Comparison of ENCODE assay signal across 3 cellular contexts in genomic region chr14:86673523-86673969, GRCh38.
A peak's percentile ranks its signal among the peaks of the same experiment; 100 is the strongest.
TF ChIP-seq lines count a peak whose summit lies in the region.

No MANE protein-coding gene starts in this region.

TF ChIP-seq in WTC11, 78 proteins besides CTCF, POLR2A, EP300 and RAD21 (continued from another document and continues in another):
- TF ChIP-seq ZNF281 (CRISPR knock-in tag; IDR thresholded peaks at IDR 0.05) (no peak), NFYB (CRISPR knock-in tag; conservative IDR thresholded peaks at IDR 0.05; ENCODE audit: low read depth) (no peak), ZNF396 (CRISPR knock-in tag; IDR thresholded peaks at IDR 0.05; ENCODE audit: borderline replicate concordance) (no peak), ZNF416 (CRISPR knock-in tag; IDR thresholded peaks at IDR 0.05) (no peak), ZNF532 (CRISPR knock-in tag; IDR thresholded peaks at IDR 0.05; ENCODE audit: borderline replicate concordance) (no peak)

TF ChIP-seq in HepG2, 621 proteins besides CTCF, POLR2A, EP300 and RAD21 (continued from another document and continues in another):
- peak; percentile 74; the same call in 1 of the 2 replicates for TF ChIP-seq ZNF710 (CRISPR knock-in tag; IDR thresholded peaks at IDR 0.05; ENCODE audit: borderline replicate concordance)
- 0 out of 2 replicates have a peak, but pooled peaks have one; percentile 33 for TF ChIP-seq YEATS4 (CRISPR knock-in tag; IDR thresholded peaks at IDR 0.05; ENCODE audit: borderline replicate concordance)
- TF ChIP-seq ZNF501 (CRISPR knock-in tag; IDR thresholded peaks at IDR 0.05), result no peak
- TF ChIP-seq ZEB1 (IDR thresholded peaks at IDR 0.05; ENCODE audit: insufficient replicate concordance, low read depth), result peak; percentile 73
- no peak for TF ChIP-seq ZNF879 (CRISPR knock-in tag; IDR thresholded peaks at IDR 0.05)
- TF ChIP-seq SALL1 (CRISPR knock-in tag; IDR thresholded peaks at IDR 0.05), result peak; percentile 62; the same call in 1 of the 2 replicates
- TF ChIP-seq ARNT (IDR thresholded peaks at IDR 0.05), result no peak
- TF ChIP-seq ZNF263 (CRISPR knock-in tag; IDR thresholded peaks at IDR 0.05), result 0 out of 2 replicates have a peak, but pooled peaks have one; percentile 14
- TF ChIP-seq RORA (CRISPR knock-in tag; IDR thresholded peaks at IDR 0.05), result no peak
- peak; percentile 33; the same call in 1 of the 2 replicates for TF ChIP-seq RCOR2 (CRISPR knock-in tag; IDR thresholded peaks at IDR 0.05)
- TF ChIP-seq SOX6 (IDR thresholded peaks at IDR 0.05), result no peak
- peak; percentile 30; the same call in 1 of the 2 replicates for TF ChIP-seq SOX6 (CRISPR knock-in tag; IDR thresholded peaks at IDR 0.05)
- peak; percentile 74 for TF ChIP-seq PAXIP1 (CRISPR knock-in tag; conservative IDR thresholded peaks at IDR 0.05)
- TF ChIP-seq ZNF776 (CRISPR knock-in tag; IDR thresholded peaks at IDR 0.05), result no peak
- no peak for TF ChIP-seq MTA1 (CRISPR knock-in tag; IDR thresholded peaks at IDR 0.05; ENCODE audit: borderline replicate concordance)
- TF ChIP-seq ZBTB26 (CRISPR knock-in tag; IDR thresholded peaks at IDR 0.05; ENCODE audit: borderline replicate concordance), result 0 out of 2 replicates have a peak, but pooled peaks have one; percentile 22
- TF ChIP-seq ZNF580 (CRISPR knock-in tag; IDR thresholded peaks at IDR 0.05; ENCODE audit: borderline replicate concordance, low read depth), result peak; percentile 56; the same call in 1 of the 2 replicates
- TF ChIP-seq MLX (CRISPR knock-in tag; IDR thresholded peaks at IDR 0.05), result 0 out of 2 replicates have a peak, but pooled peaks have one; percentile 20
- 0 out of 2 replicates have a peak, but pooled peaks have one; percentile 30 for TF ChIP-seq ZNF556 (CRISPR knock-in tag; IDR thresholded peaks at IDR 0.05; ENCODE audit: borderline replicate concordance)
- peak; percentile 54; the same call in 1 of the 2 replicates for TF ChIP-seq HDAC2 (CRISPR knock-in tag; IDR thresholded peaks at IDR 0.05)
- TF ChIP-seq JUN (CRISPR knock-in tag; IDR thresholded peaks at IDR 0.05), result no peak
- no peak for TF ChIP-seq ZNF619 (CRISPR knock-in tag; IDR thresholded peaks at IDR 0.05)
- TF ChIP-seq WIZ (CRISPR knock-in tag; IDR thresholded peaks at IDR 0.05), result 0 out of 2 replicates have a peak, but pooled peaks have one; percentile 67
- TF ChIP-seq ZFAT (CRISPR knock-in tag; conservative IDR thresholded peaks at IDR 0.05), result no peak

TF ChIP-seq in SK-N-SH treated with all-trans-retinoic acid at 6 μM for 48 hours, 23 proteins besides CTCF, POLR2A, EP300 and RAD21 (continued from another document):
- no peak for TF ChIP-seq TSHZ2 (CRISPR knock-in tag; IDR thresholded peaks at IDR 0.05)
- no peak for TF ChIP-seq PPARA (CRISPR knock-in tag; IDR thresholded peaks at IDR 0.05; ENCODE audit: borderline replicate concordance)
- TF ChIP-seq ZFP3 (CRISPR knock-in tag; IDR thresholded peaks at IDR 0.05), result no peak
- TF ChIP-seq ZC3H10 (CRISPR knock-in tag; IDR thresholded peaks at IDR 0.05), result no peak
- no peak for TF ChIP-seq ZNF565 (CRISPR knock-in tag; conservative IDR thresholded peaks at IDR 0.05; ENCODE audit: low read depth)
- TF ChIP-seq TOX (CRISPR knock-in tag; IDR thresholded peaks at IDR 0.05; ENCODE audit: borderline replicate concordance), result no peak
- no peak for TF ChIP-seq OSR1 (CRISPR knock-in tag; IDR thresholded peaks at IDR 0.05)
- no peak for TF ChIP-seq ZNF70 (CRISPR knock-in tag; IDR thresholded peaks at IDR 0.05)
- TF ChIP-seq SNAI2 (CRISPR knock-in tag; IDR thresholded peaks at IDR 0.05), result no peak
TF ChIP-seq in SK-N-SH treated with all-trans-retinoic acid at 6 μM for 48 hours: peak in this region for 0.
